1 cellular context compared by ENCODE assay signal in the genomic region with DNA sequence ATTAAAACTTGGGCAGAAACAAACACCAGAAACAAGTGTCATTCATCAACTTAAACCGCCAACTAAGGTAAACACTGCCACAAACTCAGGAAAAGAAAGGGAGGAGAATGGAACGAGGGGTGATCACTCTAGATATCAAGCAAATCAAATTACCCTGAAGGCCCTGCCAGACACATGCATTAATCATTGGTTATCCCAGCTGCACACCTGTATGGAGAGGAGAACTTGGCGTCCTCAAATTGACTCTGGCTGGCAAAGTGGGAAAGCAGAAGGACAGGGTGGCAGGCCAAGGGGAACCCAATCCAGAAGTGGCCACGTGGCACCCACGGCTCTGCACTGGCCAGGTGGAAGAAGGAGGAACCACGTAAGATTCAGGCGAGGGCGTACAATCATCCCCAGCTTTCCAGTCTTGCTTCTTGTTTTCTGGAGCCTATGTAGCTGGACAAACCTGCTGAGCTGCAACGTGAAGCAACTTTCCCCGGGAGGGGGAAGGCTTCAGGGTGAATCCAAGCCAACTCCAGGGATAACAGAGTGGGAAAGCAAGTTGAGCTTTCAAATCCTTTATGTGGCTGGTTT.
A peak's percentile ranks its signal among the peaks of the same experiment; 100 is the strongest.
TF ChIP-seq lines count a peak whose summit lies in the region.

No MANE protein-coding gene starts in this region.

TF ChIP-seq in K562, 482 proteins besides CTCF, POLR2A, EP300 and RAD21 (continued from another document and continues in another):
- TF ChIP-seq ZSCAN29 (IDR thresholded peaks at IDR 0.05) (no peak), PTBP1 (IDR thresholded peaks at IDR 0.05; ENCODE audit: low read depth, low read length) (no peak), KLF13 (tag; IDR thresholded peaks at IDR 0.05; ENCODE audit: borderline replicate concordance, low read depth) (peak; percentile 61; the same call in 1 of the 2 replicates), SMAD1 (IDR thresholded peaks at IDR 0.05; ENCODE audit: low read depth, low read length, partially characterized antibody) (no peak), PHF20 (IDR thresholded peaks at IDR 0.05; ENCODE audit: partially characterized antibody) (no peak), ZNF23 (CRISPR knock-in tag; IDR thresholded peaks at IDR 0.05) (no peak; the same call in 1 of the 2 replicates), PURB (CRISPR knock-in tag; IDR thresholded peaks at IDR 0.05; ENCODE audit: low read depth) (no peak), L3MBTL2 (IDR thresholded peaks at IDR 0.05) (peak; percentile 95), PBX2 (CRISPR knock-in tag; IDR thresholded peaks at IDR 0.05; ENCODE audit: low read depth) (no peak), PBX2 (tag; conservative IDR thresholded peaks at IDR 0.05; ENCODE audit: low read depth) (peak; percentile 75), FOXK2 (conservative IDR thresholded peaks at IDR 0.05 in 1 of 2, IDR thresholded peaks at IDR 0.05 in 1 of 2; ENCODE audit: low read depth in 2 of 2) (peak; percentile 45 to 59; a peak in 3 of 4 replicates), PREB (CRISPR knock-in tag; IDR thresholded peaks at IDR 0.05) (no peak), E2F8 (IDR thresholded peaks at IDR 0.05; ENCODE audit: low read depth, partially characterized antibody) (no peak), MBD2 (IDR thresholded peaks at IDR 0.05; ENCODE audit: borderline replicate concordance, low read depth) (0 out of 2 replicates have a peak, but pooled peaks have one; percentile 21), GTF3C2 (IDR thresholded peaks at IDR 0.05; ENCODE audit: borderline replicate concordance, extremely low read depth, insufficient read length) (no peak), NR2C2 (CRISPR knock-in tag; IDR thresholded peaks at IDR 0.05) (no peak), NR2C2 (tag; IDR thresholded peaks at IDR 0.05) (peak; percentile 83), TGIF2 (CRISPR knock-in tag; IDR thresholded peaks at IDR 0.05) (no peak), ZC3H4 (CRISPR knock-in tag; IDR thresholded peaks at IDR 0.05; ENCODE audit: borderline replicate concordance) (no peak), RNF2 (IDR thresholded peaks at IDR 0.05) (no peak), STAG1 (CRISPR knock-in tag; IDR thresholded peaks at IDR 0.05; ENCODE audit: borderline replicate concordance) (no peak), HMGXB4 (CRISPR knock-in tag; IDR thresholded peaks at IDR 0.05) (no peak), KDM5B (IDR thresholded peaks at IDR 0.05; ENCODE audit: insufficient replicate concordance, low read depth, low read length) (peak; percentile 70), ZFPM2 (CRISPR knock-in tag; IDR thresholded peaks at IDR 0.05) (no peak), ZNF77 (CRISPR knock-in tag; IDR thresholded peaks at IDR 0.05) (no peak)
- TF ChIP-seq, protein P1, sequence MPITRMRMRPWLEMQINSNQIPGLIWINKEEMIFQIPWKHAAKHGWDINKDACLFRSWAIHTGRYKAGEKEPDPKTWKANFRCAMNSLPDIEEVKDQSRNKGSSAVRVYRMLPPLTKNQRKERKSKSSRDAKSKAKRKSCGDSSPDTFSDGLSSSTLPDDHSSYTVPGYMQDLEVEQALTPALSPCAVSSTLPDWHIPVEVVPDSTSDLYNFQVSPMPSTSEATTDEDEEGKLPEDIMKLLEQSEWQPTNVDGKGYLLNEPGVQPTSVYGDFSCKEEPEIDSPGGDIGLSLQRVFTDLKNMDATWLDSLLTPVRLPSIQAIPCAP (CRISPR knock-in tag; IDR thresholded peaks at IDR 0.05; ENCODE audit: borderline replicate concordance), result no peak
- TF ChIP-seq, protein P2, sequence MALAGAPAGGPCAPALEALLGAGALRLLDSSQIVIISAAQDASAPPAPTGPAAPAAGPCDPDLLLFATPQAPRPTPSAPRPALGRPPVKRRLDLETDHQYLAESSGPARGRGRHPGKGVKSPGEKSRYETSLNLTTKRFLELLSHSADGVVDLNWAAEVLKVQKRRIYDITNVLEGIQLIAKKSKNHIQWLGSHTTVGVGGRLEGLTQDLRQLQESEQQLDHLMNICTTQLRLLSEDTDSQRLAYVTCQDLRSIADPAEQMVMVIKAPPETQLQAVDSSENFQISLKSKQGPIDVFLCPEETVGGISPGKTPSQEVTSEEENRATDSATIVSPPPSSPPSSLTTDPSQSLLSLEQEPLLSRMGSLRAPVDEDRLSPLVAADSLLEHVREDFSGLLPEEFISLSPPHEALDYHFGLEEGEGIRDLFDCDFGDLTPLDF (CRISPR knock-in tag; IDR thresholded peaks at IDR 0.05), result no peak
- TF ChIP-seq, protein P3, sequence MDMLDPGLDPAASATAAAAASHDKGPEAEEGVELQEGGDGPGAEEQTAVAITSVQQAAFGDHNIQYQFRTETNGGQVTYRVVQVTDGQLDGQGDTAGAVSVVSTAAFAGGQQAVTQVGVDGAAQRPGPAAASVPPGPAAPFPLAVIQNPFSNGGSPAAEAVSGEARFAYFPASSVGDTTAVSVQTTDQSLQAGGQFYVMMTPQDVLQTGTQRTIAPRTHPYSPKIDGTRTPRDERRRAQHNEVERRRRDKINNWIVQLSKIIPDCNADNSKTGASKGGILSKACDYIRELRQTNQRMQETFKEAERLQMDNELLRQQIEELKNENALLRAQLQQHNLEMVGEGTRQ (CRISPR knock-in tag; IDR thresholded peaks at IDR 0.05), result peak; percentile 54; the same call in 1 of the 2 replicates
